16 cellular contexts compared by ENCODE assay signal in genomic region chr18:34991152-34991551, GRCh38.
"Had no signal": no experiment of that assay in that cellular context is flagged by ENCODE, and none has a peak within 500 bp of the region (broad histone marks: within the 10 kb centered on the region; RNA-seq: fewer than 3 reads in every experiment).

No MANE protein-coding gene starts in this region.

- H3K27me3 ChIP-seq: SJCRH30 had no signal

- H3K4me1 Mint-ChIP-seq: activated CD4-positive, alpha-beta memory T cell treated with anti-CD3 and anti-CD28 coated beads, Interleukin-2, amount 10 ng/mL, durations not matched to agents 7 days and 5 days; brain; endodermal cell; nephron had no signal

- H3K27ac Mint-ChIP-seq: activated CD4-positive, alpha-beta memory T cell treated with anti-CD3 and anti-CD28 coated beads, Interleukin-2, amount 10 ng/mL, durations not matched to agents 7 days and 5 days; activated naive CD8-positive, alpha-beta T cell; activated T-cell treated with anti-CD3 and anti-CD28 coated beads, Interleukin-2, amount 50 U/mL, for 72 hours; dendritic cell treated with granulocyte-macrophage colony-stimulating factor and Interleukin-4, amounts not matched to agents 40 ng/mL and 50 ng/mL, for 4 days; endodermal cell; nephron; stimulated activated memory B cell treated with anti-CD40 and anti-IgM and Interleukin-4, amounts not matched to agents 10 μg/mL and 1 μg/mL and 100 μg/mL, for 72 hours had no signal

- H3K27me3 Mint-ChIP-seq: activated CD4-positive, alpha-beta memory T cell treated with anti-CD3 and anti-CD28 coated beads, Interleukin-2, amount 10 ng/mL, durations not matched to agents 7 days and 5 days; activated naive CD8-positive, alpha-beta T cell; dendritic cell treated with granulocyte-macrophage colony-stimulating factor and Interleukin-4, amounts not matched to agents 40 ng/mL and 50 ng/mL, for 4 days had no signal

- H3K4me3 ChIP-seq: SJCRH30 had no signal

- DNase-seq: activated CD4-positive, alpha-beta memory T cell treated with anti-CD3 and anti-CD28 coated beads, Interleukin-2, amount 10 ng/mL, durations not matched to agents 7 days and 5 days; activated CD4-positive, alpha-beta T cell treated with anti-CD3 and anti-CD28 coated beads for 4 hours; activated CD8-positive, alpha-beta memory T cell treated with anti-CD3 and anti-CD28 coated beads, Interleukin-2, amount 50 U/mL, for 4 hours; activated gamma-delta T cell; activated T-cell treated with anti-CD3 and anti-CD28 coated beads, Interleukin-2, amount 50 U/mL, for 72 hours; amniotic stem cell; endodermal cell; left ventricle myocardium superior; SJCRH30; stimulated activated CD4-positive, alpha-beta T cell treated with anti-CD3 and anti-CD28 coated beads, Interleukin-2, amount 100 ng/mL, for 48 hours; T-helper 2 cell had no signal

- H3K9me3 Mint-ChIP-seq: activated CD4-positive, alpha-beta memory T cell treated with anti-CD3 and anti-CD28 coated beads, Interleukin-2, amount 10 ng/mL, durations not matched to agents 7 days and 5 days; activated T-cell treated with anti-CD3 and anti-CD28 coated beads, Interleukin-2, amount 50 U/mL, for 72 hours; dendritic cell treated with granulocyte-macrophage colony-stimulating factor and Interleukin-4, amounts not matched to agents 40 ng/mL and 50 ng/mL, for 4 days; stimulated activated memory B cell treated with anti-CD40 and anti-IgM and Interleukin-4, amounts not matched to agents 10 μg/mL and 1 μg/mL and 100 μg/mL, for 72 hours had no signal

- H3K36me3 Mint-ChIP-seq: brain; stimulated activated memory B cell treated with anti-CD40 and anti-IgM and Interleukin-4, amounts not matched to agents 10 μg/mL and 1 μg/mL and 100 μg/mL, for 72 hours had no signal

- H3K4me3 Mint-ChIP-seq: activated CD4-positive, alpha-beta memory T cell treated with anti-CD3 and anti-CD28 coated beads, Interleukin-2, amount 10 ng/mL, durations not matched to agents 7 days and 5 days; activated naive CD8-positive, alpha-beta T cell; activated T-cell treated with anti-CD3 and anti-CD28 coated beads, Interleukin-2, amount 50 U/mL, for 72 hours; brain; dendritic cell treated with granulocyte-macrophage colony-stimulating factor and Interleukin-4, amounts not matched to agents 40 ng/mL and 50 ng/mL, for 4 days; endodermal cell; nephron; stimulated activated memory B cell treated with anti-CD40 and anti-IgM and Interleukin-4, amounts not matched to agents 10 μg/mL and 1 μg/mL and 100 μg/mL, for 72 hours had no signal

- H3K36me3 ChIP-seq: SJCRH30 had no signal

- H3K9me3 ChIP-seq: SJCRH30 had no signal

- ATAC-seq: activated T-cell treated with anti-CD3 and anti-CD28 coated beads, Interleukin-2, amount 50 U/mL, for 72 hours; stimulated activated memory B cell treated with anti-CD40 and anti-IgM and Interleukin-4, amounts not matched to agents 10 μg/mL and 1 μg/mL and 100 μg/mL, for 72 hours had no signal

- H3K27ac ChIP-seq: SJCRH30 had no signal
